Comparison of ENCODE assay signal across 33 cellular contexts in the genomic region with DNA sequence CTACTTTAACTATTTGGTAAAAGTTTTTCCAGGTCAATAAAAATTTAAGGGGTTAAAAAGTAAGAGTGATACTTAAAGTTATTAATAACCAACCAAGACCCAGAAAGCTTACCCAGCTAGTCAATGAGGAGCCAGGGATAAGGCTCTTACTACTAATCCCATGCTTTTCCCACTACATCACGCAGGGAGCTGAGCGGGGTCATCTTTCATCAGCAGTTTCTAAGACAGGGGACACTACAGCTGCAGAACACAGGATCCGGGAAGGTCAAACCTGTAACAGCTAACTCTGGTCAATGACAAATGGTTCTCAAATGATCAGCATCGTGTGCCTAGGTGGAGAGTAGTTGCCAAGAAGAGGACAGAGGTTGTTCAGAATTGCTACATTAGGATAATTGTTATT.
"Had no signal": no experiment of that assay in that cellular context is flagged by ENCODE, and none has a peak within 500 bp of the region (broad histone marks: within the 10 kb centered on the region; RNA-seq: fewer than 3 reads in every experiment).

No MANE protein-coding gene starts in this region.

- H3K27ac ChIP-seq: ascending aorta, esophagus muscularis mucosa, foreskin keratinocyte, gastrocnemius medialis, heart left ventricle had no signal

- H3K9me3 ChIP-seq: ascending aorta, esophagus muscularis mucosa, gastrocnemius medialis, heart left ventricle had no signal

- H3K27me3 ChIP-seq: ascending aorta, esophagus muscularis mucosa, foreskin keratinocyte, gastrocnemius medialis, heart left ventricle had no signal

- H3K27ac Mint-ChIP-seq: activated CD4-positive, alpha-beta memory T cell treated with anti-CD3 and anti-CD28 coated beads, Interleukin-2, amount 10 ng/mL, durations not matched to agents 7 days and 5 days; activated CD4-positive, alpha-beta T cell treated with anti-CD3 and anti-CD28 coated beads, Interleukin-2, amount 10 ng/mL, durations not matched to agents 7 days and 5 days; activated naive CD4-positive, alpha-beta T cell treated with anti-CD3 and anti-CD28 coated beads, Interleukin-2, amount 10 ng/mL, durations not matched to agents 7 days and 5 days; activated naive CD4-positive, alpha-beta T cell treated with anti-CD3 and anti-CD28 coated beads, Interleukin-2, amount 50 U/mL, for 72 hours; activated naive CD8-positive, alpha-beta T cell treated with anti-CD3 and anti-CD28 coated beads, Interleukin-2, amount 10 ng/mL, durations not matched to agents 7 days and 5 days; activated T-cell treated with anti-CD3 and anti-CD28 coated beads, Interleukin-2, amount 50 U/mL, for 24 hours; activated T-cell treated with anti-CD3 and anti-CD28 coated beads, Interleukin-2, amount 50 U/mL, for 72 hours; T-cell; T-helper 1 cell treated with Interleukin-12 subunit alpha and Interleukin-12 subunit beta and Interleukin-4 antibody, amounts not matched to agents 30 μg/mL and 1 μg/mL, for 36 hours; T-helper 2 cell treated with Interferon-gamma antibody and Interleukin-4, amounts not matched to agents 5 μg/mL and 100 μg/mL, for 36 hours; WTC11 had no signal

- ATAC-seq: activated naive CD4-positive, alpha-beta T cell treated with anti-CD3 and anti-CD28 coated beads, Interleukin-2, amount 50 U/mL, for 72 hours; activated T-cell treated with anti-CD3 and anti-CD28 coated beads, Interleukin-2, amount 50 U/mL, for 72 hours; effector memory CD8-positive, alpha-beta T cell; foreskin keratinocyte; gastrocnemius medialis; heart left ventricle; T-cell; WTC11 had no signal

- H3K4me3 Mint-ChIP-seq: activated CD4-positive, alpha-beta memory T cell treated with anti-CD3 and anti-CD28 coated beads, Interleukin-2, amount 10 ng/mL, durations not matched to agents 7 days and 5 days; activated CD4-positive, alpha-beta T cell treated with anti-CD3 and anti-CD28 coated beads, Interleukin-2, amount 10 ng/mL, durations not matched to agents 7 days and 5 days; activated naive CD4-positive, alpha-beta T cell treated with anti-CD3 and anti-CD28 coated beads, Interleukin-2, amount 10 ng/mL, durations not matched to agents 7 days and 5 days; activated naive CD8-positive, alpha-beta T cell treated with anti-CD3 and anti-CD28 coated beads, Interleukin-2, amount 10 ng/mL, durations not matched to agents 7 days and 5 days; activated T-cell treated with anti-CD3 and anti-CD28 coated beads, Interleukin-2, amount 50 U/mL, for 24 hours; activated T-cell treated with anti-CD3 and anti-CD28 coated beads, Interleukin-2, amount 50 U/mL, for 72 hours; brain; effector memory CD8-positive, alpha-beta T cell; T-cell; T-helper 1 cell treated with Interleukin-12 subunit alpha and Interleukin-12 subunit beta and Interleukin-4 antibody, amounts not matched to agents 30 μg/mL and 1 μg/mL, for 36 hours; T-helper 2 cell treated with Interferon-gamma antibody and Interleukin-4, amounts not matched to agents 5 μg/mL and 100 μg/mL, for 36 hours; WTC11 had no signal

- H3K4me1 Mint-ChIP-seq: activated CD4-positive, alpha-beta T cell treated with anti-CD3 and anti-CD28 coated beads, Interleukin-2, amount 10 ng/mL, durations not matched to agents 7 days and 5 days; activated naive CD4-positive, alpha-beta T cell treated with anti-CD3 and anti-CD28 coated beads, Interleukin-2, amount 10 ng/mL, durations not matched to agents 7 days and 5 days; brain; WTC11 had no signal

- H3K27me3 Mint-ChIP-seq: activated CD4-positive, alpha-beta memory T cell treated with anti-CD3 and anti-CD28 coated beads, Interleukin-2, amount 10 ng/mL, durations not matched to agents 7 days and 5 days; activated CD4-positive, alpha-beta T cell treated with anti-CD3 and anti-CD28 coated beads, Interleukin-2, amount 10 ng/mL, durations not matched to agents 7 days and 5 days; activated naive CD4-positive, alpha-beta T cell treated with anti-CD3 and anti-CD28 coated beads, Interleukin-2, amount 10 ng/mL, durations not matched to agents 7 days and 5 days; activated naive CD8-positive, alpha-beta T cell treated with anti-CD3 and anti-CD28 coated beads, Interleukin-2, amount 10 ng/mL, durations not matched to agents 7 days and 5 days; activated T-cell treated with anti-CD3 and anti-CD28 coated beads, Interleukin-2, amount 50 U/mL, for 24 hours; brain; effector memory CD8-positive, alpha-beta T cell; T-cell had no signal

- H3K9me3 Mint-ChIP-seq: activated CD4-positive, alpha-beta memory T cell treated with anti-CD3 and anti-CD28 coated beads, Interleukin-2, amount 10 ng/mL, durations not matched to agents 7 days and 5 days; activated CD4-positive, alpha-beta T cell treated with anti-CD3 and anti-CD28 coated beads, Interleukin-2, amount 10 ng/mL, durations not matched to agents 7 days and 5 days; activated naive CD4-positive, alpha-beta T cell treated with anti-CD3 and anti-CD28 coated beads, Interleukin-2, amount 10 ng/mL, durations not matched to agents 7 days and 5 days; activated naive CD4-positive, alpha-beta T cell treated with anti-CD3 and anti-CD28 coated beads, Interleukin-2, amount 50 U/mL, for 72 hours; activated naive CD8-positive, alpha-beta T cell treated with anti-CD3 and anti-CD28 coated beads, Interleukin-2, amount 10 ng/mL, durations not matched to agents 7 days and 5 days; activated T-cell treated with anti-CD3 and anti-CD28 coated beads, Interleukin-2, amount 50 U/mL, for 24 hours; activated T-cell treated with anti-CD3 and anti-CD28 coated beads, Interleukin-2, amount 50 U/mL, for 72 hours; effector memory CD8-positive, alpha-beta T cell; T-cell; T-helper 1 cell treated with Interleukin-12 subunit alpha and Interleukin-12 subunit beta and Interleukin-4 antibody, amounts not matched to agents 30 μg/mL and 1 μg/mL, for 36 hours; T-helper 2 cell treated with Interferon-gamma antibody and Interleukin-4, amounts not matched to agents 5 μg/mL and 100 μg/mL, for 36 hours; WTC11 had no signal

- H3K4me3 ChIP-seq: ascending aorta, esophagus muscularis mucosa, gastrocnemius medialis, heart left ventricle had no signal

- H3K4me1 ChIP-seq: ascending aorta, esophagus muscularis mucosa, foreskin keratinocyte, gastrocnemius medialis, heart left ventricle had no signal

- FAIRE-seq: bronchial epithelial cell, colon had no signal

- DNase-seq: activated CD4-positive, alpha-beta memory T cell treated with anti-CD3 and anti-CD28 coated beads, Interleukin-2, amount 10 ng/mL, durations not matched to agents 7 days and 5 days; activated CD4-positive, alpha-beta T cell treated with anti-CD3 and anti-CD28 coated beads for 1 hour; activated CD4-positive, alpha-beta T cell treated with anti-CD3 and anti-CD28 coated beads for 4 hours; activated CD4-positive, alpha-beta T cell treated with anti-CD3 and anti-CD28 coated beads, Interleukin-2, amount 10 ng/mL, durations not matched to agents 7 days and 5 days; activated CD4-positive, alpha-beta T cell treated with anti-CD3 and anti-CD28 coated beads, Interleukin-2, amount 50 U/mL, for 4 hours; activated CD8-positive, alpha-beta memory T cell treated with anti-CD3 and anti-CD28 coated beads, Interleukin-2, amount 50 U/mL, for 48 hours; activated gamma-delta T cell; activated naive CD4-positive, alpha-beta T cell; activated naive CD4-positive, alpha-beta T cell treated with anti-CD3 and anti-CD28 coated beads, Interleukin-2, amount 10 ng/mL, durations not matched to agents 7 days and 5 days; activated naive CD8-positive, alpha-beta T cell treated with anti-CD3 and anti-CD28 coated beads, Interleukin-2, amount 10 ng/mL, durations not matched to agents 7 days and 5 days; activated T-cell treated with anti-CD3 and anti-CD28 coated beads for 4 hours; activated T-cell treated with anti-CD3 and anti-CD28 coated beads, Interleukin-2, amount 50 U/mL, for 24 hours; activated T-cell treated with anti-CD3 and anti-CD28 coated beads, Interleukin-2, amount 50 U/mL, for 72 hours; cortex of kidney; dermis blood vessel endothelial cell; effector CD4-positive, alpha-beta T cell; effector memory CD8-positive, alpha-beta T cell; erythroblast; foreskin keratinocyte; gastrocnemius medialis; glutamatergic neuron; heart left ventricle; T-cell; T1000 had no signal
